Comparison of ENCODE assay signal across 1 cellular context in the genomic region with DNA sequence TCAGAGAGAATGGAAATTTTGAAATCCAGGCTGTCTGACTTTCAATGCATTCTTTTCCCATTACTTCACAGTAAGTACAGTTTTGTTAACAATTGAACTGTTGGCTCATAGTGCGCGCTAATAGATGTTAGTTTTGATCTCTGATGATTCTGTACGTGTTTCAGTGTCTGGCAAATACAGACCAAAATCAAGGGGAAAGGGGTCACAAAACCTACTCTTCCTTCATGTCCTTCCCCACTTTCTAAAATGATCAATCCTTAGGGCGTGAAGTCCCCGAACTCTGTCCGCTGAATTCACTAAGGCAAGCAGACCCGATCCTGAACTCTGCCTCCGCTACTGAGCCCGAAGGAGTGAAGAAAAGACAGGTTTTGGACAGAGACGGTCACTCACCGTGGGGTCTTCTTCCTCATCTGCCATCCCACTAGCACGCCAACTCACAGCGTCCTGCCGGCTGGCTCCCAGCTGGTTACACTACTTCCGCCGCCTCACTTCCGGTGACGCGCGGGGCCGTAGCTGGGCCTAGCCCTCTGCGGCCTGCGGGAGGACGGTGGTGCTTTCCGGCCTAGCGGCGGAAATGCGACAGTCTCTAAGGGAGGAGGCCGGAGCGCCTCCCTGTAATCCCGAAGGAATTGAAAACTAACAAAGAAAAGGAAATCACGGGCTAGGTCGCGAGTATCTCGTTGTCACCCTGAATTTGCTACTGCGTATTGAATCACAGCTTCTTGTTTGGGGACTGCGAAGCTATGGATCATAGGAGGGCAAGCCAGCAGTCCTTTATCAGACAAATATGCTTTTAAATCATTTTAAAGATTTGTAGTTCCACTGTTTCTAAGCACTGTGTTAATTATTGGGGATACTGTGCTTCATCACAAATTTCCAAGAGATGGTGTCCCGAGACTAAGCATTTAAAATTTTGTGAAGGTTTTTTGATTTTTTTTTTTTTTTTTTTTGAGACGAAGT.
A peak's percentile ranks its signal among the peaks of the same experiment; 100 is the strongest.
TF ChIP-seq lines count a peak whose summit lies in the region.

A gene with protein sequence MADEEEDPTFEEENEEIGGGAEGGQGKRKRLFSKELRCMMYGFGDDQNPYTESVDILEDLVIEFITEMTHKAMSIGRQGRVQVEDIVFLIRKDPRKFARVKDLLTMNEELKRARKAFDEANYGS (minus strand): TSS at position 473 of the 960 bp plus-strand sequence. CDS start 56 bp downstream, at position 417.

TF ChIP-seq in K562, 482 proteins besides CTCF, POLR2A, EP300 and RAD21 (continued from another document and continues in another):
- TF ChIP-seq TAF15 (IDR thresholded peaks at IDR 0.05; ENCODE audit: low read depth, low read length): no peak
- no peak for TF ChIP-seq MED1 (CRISPR knock-in tag; IDR thresholded peaks at IDR 0.05; ENCODE audit: borderline replicate concordance)
- peak; percentile 71; the same call in 1 of the 2 replicates for TF ChIP-seq LARP7 (IDR thresholded peaks at IDR 0.05)
- TF ChIP-seq TAF1 (IDR thresholded peaks at IDR 0.05; ENCODE audit: control insufficient read depth, extremely low read depth, insufficient read depth, low read length, severe bottlenecking): peak; percentile 92
- TF ChIP-seq RBM17 (IDR thresholded peaks at IDR 0.05; ENCODE audit: borderline replicate concordance, low read depth, low read length): no peak
- TF ChIP-seq KAT7 (CRISPR knock-in tag; IDR thresholded peaks at IDR 0.05; ENCODE audit: borderline replicate concordance): 0 out of 2 replicates have a peak, but pooled peaks have one; percentile 62
- no peak for TF ChIP-seq TCFL5 (CRISPR knock-in tag; conservative IDR thresholded peaks at IDR 0.05)
- TF ChIP-seq YY1 (IDR thresholded peaks at IDR 0.05; ENCODE audit: borderline replicate concordance in 1 of 3, control insufficient read depth in 1 of 3, extremely low read depth in 1 of 3, insufficient read depth in 3 of 3, insufficient read length in 1 of 3, insufficient replicate concordance in 2 of 3, low read depth in 1 of 3, low read length in 2 of 3): peak in 2 of 3 experiments; percentile 58 to 69
- TF ChIP-seq ETV6 (IDR thresholded peaks at IDR 0.05; ENCODE audit: borderline replicate concordance in 1 of 2, low read depth in 2 of 2, low read length in 1 of 2): no peak
- no peak for TF ChIP-seq ETV6 (CRISPR knock-in tag; IDR thresholded peaks at IDR 0.05; ENCODE audit: borderline replicate concordance)
- TF ChIP-seq HNRNPK (IDR thresholded peaks at IDR 0.05; ENCODE audit: low read depth, low read length, poor library complexity, severe bottlenecking): no peak
- no peak for TF ChIP-seq RBM14 (IDR thresholded peaks at IDR 0.05; ENCODE audit: borderline replicate concordance, insufficient read depth, low read depth, low read length)
- TF ChIP-seq GATA2 (CRISPR knock-in tag; IDR thresholded peaks at IDR 0.05): no peak
- TF ChIP-seq ETV1 (tag; conservative IDR thresholded peaks at IDR 0.05; ENCODE audit: low read depth): peak; percentile 95
- no peak for TF ChIP-seq PHB (CRISPR knock-in tag; IDR thresholded peaks at IDR 0.05)
- peak; percentile 91 for TF ChIP-seq RBFOX2 (IDR thresholded peaks at IDR 0.05; ENCODE audit: low read depth, low read length)
- TF ChIP-seq SIRT6 (IDR thresholded peaks at IDR 0.05; ENCODE audit: low read depth, low read length): no peak
- no peak for TF ChIP-seq ZKSCAN8 (CRISPR knock-in tag; IDR thresholded peaks at IDR 0.05)
- TF ChIP-seq ERF (CRISPR knock-in tag; IDR thresholded peaks at IDR 0.05): 0 out of 2 replicates have a peak, but pooled peaks have one; percentile 38
- TF ChIP-seq BRF1 (IDR thresholded peaks at IDR 0.05; ENCODE audit: borderline replicate concordance, extremely low read depth, insufficient read length): no peak
- TF ChIP-seq, protein P1, sequence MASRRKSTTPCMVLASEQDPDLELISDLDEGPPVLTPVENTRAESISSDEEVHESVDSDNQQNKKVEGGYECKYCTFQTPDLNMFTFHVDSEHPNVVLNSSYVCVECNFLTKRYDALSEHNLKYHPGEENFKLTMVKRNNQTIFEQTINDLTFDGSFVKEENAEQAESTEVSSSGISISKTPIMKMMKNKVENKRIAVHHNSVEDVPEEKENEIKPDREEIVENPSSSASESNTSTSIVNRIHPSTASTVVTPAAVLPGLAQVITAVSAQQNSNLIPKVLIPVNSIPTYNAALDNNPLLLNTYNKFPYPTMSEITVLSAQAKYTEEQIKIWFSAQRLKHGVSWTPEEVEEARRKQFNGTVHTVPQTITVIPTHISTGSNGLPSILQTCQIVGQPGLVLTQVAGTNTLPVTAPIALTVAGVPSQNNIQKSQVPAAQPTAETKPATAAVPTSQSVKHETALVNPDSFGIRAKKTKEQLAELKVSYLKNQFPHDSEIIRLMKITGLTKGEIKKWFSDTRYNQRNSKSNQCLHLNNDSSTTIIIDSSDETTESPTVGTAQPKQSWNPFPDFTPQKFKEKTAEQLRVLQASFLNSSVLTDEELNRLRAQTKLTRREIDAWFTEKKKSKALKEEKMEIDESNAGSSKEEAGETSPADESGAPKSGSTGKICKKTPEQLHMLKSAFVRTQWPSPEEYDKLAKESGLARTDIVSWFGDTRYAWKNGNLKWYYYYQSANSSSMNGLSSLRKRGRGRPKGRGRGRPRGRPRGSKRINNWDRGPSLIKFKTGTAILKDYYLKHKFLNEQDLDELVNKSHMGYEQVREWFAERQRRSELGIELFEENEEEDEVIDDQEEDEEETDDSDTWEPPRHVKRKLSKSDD (conservative IDR thresholded peaks at IDR 0.05; ENCODE audit: low read length): peak; percentile 82; the same call in 1 of the 2 replicates
- no peak for TF ChIP-seq TRIM25 (IDR thresholded peaks at IDR 0.05; ENCODE audit: borderline replicate concordance)
- TF ChIP-seq, protein P2, sequence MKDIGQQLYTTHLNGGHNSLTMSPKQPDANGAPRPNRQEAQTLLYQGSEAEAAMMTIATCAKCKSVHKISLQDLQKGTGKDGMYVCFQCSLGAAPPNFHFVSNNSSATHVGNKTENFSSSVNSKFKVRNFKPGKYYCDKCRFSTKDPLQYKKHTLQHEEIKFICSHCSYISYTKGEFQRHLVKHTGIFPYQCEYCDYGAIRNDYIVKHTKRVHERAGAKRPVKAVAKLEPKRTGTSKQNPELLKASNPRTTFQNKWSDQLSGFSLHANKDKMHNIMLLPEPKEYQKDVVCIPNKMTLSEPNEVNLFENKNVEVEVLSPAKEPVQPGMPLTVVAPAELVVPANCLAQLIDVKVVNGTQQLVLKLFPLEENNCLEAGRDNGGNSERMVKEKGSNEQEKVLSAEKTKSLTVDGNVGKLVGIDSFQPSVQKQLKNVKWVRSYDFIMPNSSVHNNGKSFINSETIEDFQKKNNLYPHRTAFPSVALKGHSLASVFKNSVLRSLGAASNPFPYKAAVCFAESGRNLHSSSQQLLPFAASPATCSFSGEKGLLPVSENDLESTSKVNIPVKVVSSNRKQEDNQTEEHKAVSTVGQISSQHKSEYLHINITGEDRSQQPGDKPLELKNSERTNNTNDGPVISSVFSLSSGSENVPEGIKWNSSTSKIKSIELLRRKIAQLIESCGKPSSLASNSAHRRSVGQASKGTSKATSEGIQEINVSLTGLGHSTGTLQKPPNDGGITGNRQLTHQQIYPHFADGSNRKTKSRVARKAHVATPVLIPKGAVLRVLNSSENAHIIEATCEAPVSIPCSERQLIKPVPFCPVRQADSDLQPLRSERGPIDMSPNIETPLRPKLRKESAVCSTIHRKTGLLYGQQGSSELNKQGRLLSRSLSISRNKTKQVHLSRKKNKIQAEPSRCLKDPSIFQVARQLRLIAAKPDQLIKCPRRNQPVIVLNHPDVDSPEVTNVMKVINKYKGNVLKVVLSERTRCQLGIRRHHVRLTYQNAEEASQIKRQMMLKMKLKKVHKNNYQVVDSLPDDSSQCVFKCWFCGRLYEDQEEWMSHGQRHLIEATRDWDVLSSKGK (CRISPR knock-in tag; IDR thresholded peaks at IDR 0.05): no peak
- TF ChIP-seq BACH1 (tag; IDR thresholded peaks at IDR 0.05): no peak; the same call in 1 of the 2 replicates
- TF ChIP-seq CAMTA2 (CRISPR knock-in tag; conservative IDR thresholded peaks at IDR 0.05): no peak
- no peak for TF ChIP-seq ZNF57 (CRISPR knock-in tag; IDR thresholded peaks at IDR 0.05)
- no peak for TF ChIP-seq RNF2 (IDR thresholded peaks at IDR 0.05)
- no peak for TF ChIP-seq SMAD3 (CRISPR knock-in tag; conservative IDR thresholded peaks at IDR 0.05)
- no peak for TF ChIP-seq NR1H2 (CRISPR knock-in tag; IDR thresholded peaks at IDR 0.05)
- no peak for TF ChIP-seq ZNF431 (CRISPR knock-in tag; IDR thresholded peaks at IDR 0.05)
- no peak for TF ChIP-seq ZKSCAN3 (CRISPR knock-in tag; IDR thresholded peaks at IDR 0.05)
- peak; percentile 75; the same call in 1 of the 2 replicates for TF ChIP-seq DIDO1 (tag; IDR thresholded peaks at IDR 0.05; ENCODE audit: low read depth)
- no peak for TF ChIP-seq LEF1 (IDR thresholded peaks at IDR 0.05)
- no peak for TF ChIP-seq MECOM (CRISPR knock-in tag; IDR thresholded peaks at IDR 0.05)
- TF ChIP-seq PHF21A (IDR thresholded peaks at IDR 0.05; ENCODE audit: borderline replicate concordance, low read depth): no peak
- TF ChIP-seq ILK (tag; IDR thresholded peaks at IDR 0.05; ENCODE audit: borderline replicate concordance, low read depth): no peak
- TF ChIP-seq AFF1 (IDR thresholded peaks at IDR 0.05; ENCODE audit: low read depth in 1 of 2, partially characterized antibody in 2 of 2): peak in 1 of 2 experiments; percentile 67
- no peak for TF ChIP-seq DLX4 (CRISPR knock-in tag; IDR thresholded peaks at IDR 0.05)
- TF ChIP-seq NFYB (IDR thresholded peaks at IDR 0.05; ENCODE audit: extremely low read depth, insufficient read length): no peak
- TF ChIP-seq RHOXF2B (CRISPR knock-in tag; conservative IDR thresholded peaks at IDR 0.05): no peak
- no peak for TF ChIP-seq BCL6 (CRISPR knock-in tag; IDR thresholded peaks at IDR 0.05)
- TF ChIP-seq BHLHE40 (IDR thresholded peaks at IDR 0.05; ENCODE audit: low read length): peak; percentile 45; the same call in 1 of the 2 replicates
- TF ChIP-seq ATF1 (CRISPR knock-in tag; IDR thresholded peaks at IDR 0.05): no peak; the same call in 1 of the 2 replicates
- TF ChIP-seq ATF1 (tag; IDR thresholded peaks at IDR 0.05): peak; percentile 97
- TF ChIP-seq, protein P3, sequence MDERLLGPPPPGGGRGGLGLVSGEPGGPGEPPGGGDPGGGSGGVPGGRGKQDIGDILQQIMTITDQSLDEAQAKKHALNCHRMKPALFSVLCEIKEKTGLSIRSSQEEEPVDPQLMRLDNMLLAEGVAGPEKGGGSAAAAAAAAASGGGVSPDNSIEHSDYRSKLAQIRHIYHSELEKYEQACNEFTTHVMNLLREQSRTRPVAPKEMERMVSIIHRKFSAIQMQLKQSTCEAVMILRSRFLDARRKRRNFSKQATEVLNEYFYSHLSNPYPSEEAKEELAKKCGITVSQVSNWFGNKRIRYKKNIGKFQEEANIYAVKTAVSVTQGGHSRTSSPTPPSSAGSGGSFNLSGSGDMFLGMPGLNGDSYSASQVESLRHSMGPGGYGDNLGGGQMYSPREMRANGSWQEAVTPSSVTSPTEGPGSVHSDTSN (CRISPR knock-in tag; IDR thresholded peaks at IDR 0.05; ENCODE audit: low read depth): no peak
- TF ChIP-seq, protein P3 (tag; conservative IDR thresholded peaks at IDR 0.05; ENCODE audit: low read depth): no peak
- no peak for TF ChIP-seq ZNF699 (CRISPR knock-in tag; IDR thresholded peaks at IDR 0.05; ENCODE audit: insufficient replicate concordance)
